ENCODE assay signal across 1 cellular context in the genomic region with DNA sequence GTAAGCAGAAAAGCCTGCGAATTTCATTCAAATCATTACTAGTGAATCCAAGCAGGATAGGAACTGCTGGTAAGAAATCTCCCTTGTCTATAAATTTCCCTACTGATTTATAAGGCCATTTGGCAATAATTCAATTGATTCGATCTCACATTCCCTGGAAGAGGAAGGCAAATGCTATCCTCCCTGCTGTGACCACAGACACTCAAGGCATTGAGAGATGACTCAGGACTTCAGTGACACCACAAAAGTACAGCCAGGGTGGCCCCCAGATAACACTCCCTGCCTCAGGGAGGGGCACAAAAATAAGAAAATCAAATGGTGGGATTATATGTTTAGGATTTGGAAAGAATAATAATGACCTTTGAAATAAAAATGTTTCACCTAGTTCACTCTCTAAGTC.
TF ChIP-seq lines count a peak whose summit lies in the region.

No MANE protein-coding gene starts in this region.

TF ChIP-seq in K562, 482 proteins besides CTCF, POLR2A, EP300 and RAD21 (continued from another document):
- no peak for TF ChIP-seq MBD1 (CRISPR knock-in tag; IDR thresholded peaks at IDR 0.05)
- TF ChIP-seq ZNF740 (CRISPR knock-in tag; IDR thresholded peaks at IDR 0.05) = no peak
- no peak for TF ChIP-seq ZNF740 (tag; IDR thresholded peaks at IDR 0.05)
- TF ChIP-seq, protein P1, sequence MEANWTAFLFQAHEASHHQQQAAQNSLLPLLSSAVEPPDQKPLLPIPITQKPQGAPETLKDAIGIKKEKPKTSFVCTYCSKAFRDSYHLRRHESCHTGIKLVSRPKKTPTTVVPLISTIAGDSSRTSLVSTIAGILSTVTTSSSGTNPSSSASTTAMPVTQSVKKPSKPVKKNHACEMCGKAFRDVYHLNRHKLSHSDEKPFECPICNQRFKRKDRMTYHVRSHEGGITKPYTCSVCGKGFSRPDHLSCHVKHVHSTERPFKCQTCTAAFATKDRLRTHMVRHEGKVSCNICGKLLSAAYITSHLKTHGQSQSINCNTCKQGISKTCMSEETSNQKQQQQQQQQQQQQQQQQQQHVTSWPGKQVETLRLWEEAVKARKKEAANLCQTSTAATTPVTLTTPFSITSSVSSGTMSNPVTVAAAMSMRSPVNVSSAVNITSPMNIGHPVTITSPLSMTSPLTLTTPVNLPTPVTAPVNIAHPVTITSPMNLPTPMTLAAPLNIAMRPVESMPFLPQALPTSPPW (CRISPR knock-in tag; IDR thresholded peaks at IDR 0.05) = peak; percentile 21; the same call in 1 of the 2 replicates
